Comparison of ENCODE assay signal across 11 cellular contexts in genomic region chr16:4753227-4753626, GRCh38. TPM values are rescaled to one million over a fixed set of nuclear protein-coding genes. Genes with fewer than 3 reads are reported as not detected.
"Had no signal": no experiment of that assay in that cellular context is flagged by ENCODE, and none has a peak within 500 bp of the region (broad histone marks: within the 10 kb centered on the region; RNA-seq: fewer than 3 reads in every experiment).

No MANE protein-coding gene starts in this region.

- DNase-seq: GM23248, GOT3, H7, HFFc6, IMR-90 had no signal

- H3K4me1 ChIP-seq: HAP-1 had no signal

- H3K9ac ChIP-seq: GM23248 had no signal

- H2AFZ ChIP-seq: GM23248 had no signal

- H3K4me3 ChIP-seq: GM23248, HAP-1, K562 had no signal

- FAIRE-seq: K562 had no signal

- ATAC-seq: HCT116, K562 had no signal

- H3K27ac ChIP-seq: GM23248, HL-60 had no signal

RNA-seq across cellular contexts. Expression of gene DNAAF8, which starts 18.9 kb away (rescaled TPM):
- total RNA-seq: HT1080, K562 had no signal

RNA-seq across cellular contexts. Expression of gene SEPTIN12, which starts 34.9 kb away (rescaled TPM):
- total RNA-seq: GM23248, H4, H7, HFFc6, HT1080, IMR-90, K562 had no signal
- polyA plus RNA-seq: GM23248, IMR-90, K562 had no signal

RNA-seq across cellular contexts. Expression of gene SMIM22, which starts 41.9 kb away (rescaled TPM):
- total RNA-seq: GM23248, H4, H7, HFFc6, HT1080, IMR-90, K562 had no signal
- polyA plus RNA-seq: GM23248, IMR-90, K562 had no signal
